In genomic region chr5:134874831-134875655, GRCh38 we compare ENCODE assay signal across 8 cellular contexts. TPM values are rescaled to one million over a fixed set of nuclear protein-coding genes. Genes with fewer than 3 reads are reported as not detected.
DNase-seq lines count a peak whose midpoint lies in the region; ATAC-seq lines count a peak whose summit lies in the region.

No MANE protein-coding gene starts in this region.

- H3K9ac ChIP-seq in muscle layer of colon (ENCODE audit: low read length) = peak overlapping the region; percentile 77

- H3K9me3 ChIP-seq in muscle layer of colon (ENCODE audit: low read length) = no peaks in the 10 kb centered on the region

- peaks cover 42% of the 10 kb centered on the region for H3K4me1 Mint-ChIP-seq in activated T-cell treated with anti-CD3 and anti-CD28 coated beads, Interleukin-2, amount 50 U/mL, for 4 hours (ENCODE audit: low read depth)

- peak; percentile 31 for ATAC-seq in HG02870 (IDR thresholded peaks at IDR 0.05; ENCODE audit: unreplicated experiment)
- ATAC-seq in activated T-cell treated with anti-CD3 and anti-CD28 coated beads, Interleukin-2, amount 50 U/mL, for 4 hours = peak; percentile 61 to 63

- H3K36me3 Mint-ChIP-seq in activated T-cell treated with anti-CD3 and anti-CD28 coated beads, Interleukin-2, amount 50 U/mL, for 4 hours (ENCODE audit: insufficient read depth) = peaks cover 13% of the 10 kb centered on the region

- no peaks in the 10 kb centered on the region for H3K36me3 ChIP-seq in muscle layer of colon (ENCODE audit: insufficient read depth, low read length)

- no peaks in the 10 kb centered on the region for H3K27me3 ChIP-seq in muscle layer of colon (ENCODE audit: control insufficient read depth in 1 of 2, insufficient read depth in 2 of 2, low read length in 2 of 2)

- H3K4me3 Mint-ChIP-seq in activated T-cell treated with anti-CD3 and anti-CD28 coated beads, Interleukin-2, amount 50 U/mL, for 4 hours = peak overlapping the region; percentile 96

- DNase-seq in NCI-H1417 (lab: John Stamatoyannopoulos, UW) (peak; percentile 53 to 67 (median 60)), NCI-H1417 treated with DMSO at 0.1 percent for 48 hours (lab: John Stamatoyannopoulos, UW) (no peak), NCI-H526 treated with DMSO at 0.1 percent for 48 hours (lab: John Stamatoyannopoulos, UW) (peak; percentile 20), fibroblast of gingiva (ENCODE audit: low read depth) (peak; percentile 91), stromal cell of bone marrow (ENCODE audit: low read depth) (peak; percentile 76)
- peak; percentile 9 for DNase-seq in activated T-cell treated with anti-CD3 and anti-CD28 coated beads, Interleukin-2, amount 50 U/mL, for 4 hours

- peak overlapping the region; percentile 67 to 92 for H3K4me3 ChIP-seq in muscle layer of colon (ENCODE audit: low read depth in 1 of 2, low read length in 2 of 2)

- peak overlapping the region; percentile 92 for H3K27ac ChIP-seq in muscle layer of colon (ENCODE audit: low read depth, low read length)

- H3K27me3 Mint-ChIP-seq in activated T-cell treated with anti-CD3 and anti-CD28 coated beads, Interleukin-2, amount 50 U/mL, for 4 hours (ENCODE audit: low read depth) = no peaks in the 10 kb centered on the region

- H3K4me1 ChIP-seq in muscle layer of colon (ENCODE audit: insufficient read depth, low read length) = peaks cover 22% of the 10 kb centered on the region

- no peaks in the 10 kb centered on the region for H3K9me3 Mint-ChIP-seq in activated T-cell treated with anti-CD3 and anti-CD28 coated beads, Interleukin-2, amount 50 U/mL, for 4 hours

RNA-seq across cellular contexts. Expression of gene TXNDC15, which starts 0.9 kb away (rescaled TPM):
- total RNA-seq in activated T-cell treated with anti-CD3 and anti-CD28 coated beads, Interleukin-2, amount 50 U/mL, for 4 hours = 10 to 100 TPM; 39.5 to 47.4 (median 40.1) TPM

RNA-seq across cellular contexts. Expression of gene C5orf24, which starts 29.3 kb away (rescaled TPM):
- 10 to 100 TPM; 19.2 to 25.4 (median 23.7) TPM for total RNA-seq in activated T-cell treated with anti-CD3 and anti-CD28 coated beads, Interleukin-2, amount 50 U/mL, for 4 hours

RNA-seq across cellular contexts. Expression of gene PCBD2, which starts 29.9 kb away (rescaled TPM):
- 1 to 10 TPM; 5.5 to 8.0 (median 6.6) TPM for total RNA-seq in activated T-cell treated with anti-CD3 and anti-CD28 coated beads, Interleukin-2, amount 50 U/mL, for 4 hours
